ENCODE assay signal across 1 cellular context in the genomic region with DNA sequence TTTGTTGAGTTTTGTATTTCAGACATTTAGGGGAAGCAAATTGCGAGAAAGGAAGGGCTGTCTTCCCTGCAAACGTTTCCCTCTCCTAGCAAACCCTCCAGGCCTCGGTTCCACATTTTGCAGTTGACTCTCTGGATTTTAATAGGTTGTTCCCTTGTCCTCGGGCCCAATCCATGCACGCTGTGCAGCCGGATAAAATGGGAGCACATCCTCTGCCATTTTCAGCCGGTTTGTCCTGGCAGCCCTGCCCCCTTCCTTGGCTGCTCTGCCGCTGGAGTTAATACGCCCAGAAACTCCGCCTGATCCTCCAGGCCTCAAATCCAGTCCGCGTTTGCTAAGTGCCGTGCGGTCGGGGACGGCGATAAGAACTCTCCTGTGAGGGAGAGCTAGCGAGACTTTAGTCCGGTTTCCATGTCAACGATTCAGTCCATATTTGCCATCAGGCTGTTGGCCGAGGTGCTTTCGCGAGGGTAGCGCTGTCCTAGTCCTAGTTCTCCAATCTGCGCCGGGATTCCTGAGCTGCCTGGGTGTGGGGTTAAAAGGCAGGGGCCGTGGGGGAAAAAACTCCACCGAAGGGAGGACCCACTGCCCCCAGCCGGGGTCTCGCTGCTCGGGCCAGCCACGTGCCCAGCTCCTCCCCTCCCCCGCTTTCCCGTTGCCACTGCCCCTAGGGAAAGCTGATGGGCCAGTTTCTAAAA.
A peak's percentile ranks its signal among the peaks of the same experiment; 100 is the strongest.
TF ChIP-seq lines count a peak whose summit lies in the region.

No MANE protein-coding gene starts in this region.

TF ChIP-seq in HepG2, 621 proteins besides CTCF, POLR2A, EP300 and RAD21 (continued from another document and continues in another):
- TF ChIP-seq, protein P1, sequence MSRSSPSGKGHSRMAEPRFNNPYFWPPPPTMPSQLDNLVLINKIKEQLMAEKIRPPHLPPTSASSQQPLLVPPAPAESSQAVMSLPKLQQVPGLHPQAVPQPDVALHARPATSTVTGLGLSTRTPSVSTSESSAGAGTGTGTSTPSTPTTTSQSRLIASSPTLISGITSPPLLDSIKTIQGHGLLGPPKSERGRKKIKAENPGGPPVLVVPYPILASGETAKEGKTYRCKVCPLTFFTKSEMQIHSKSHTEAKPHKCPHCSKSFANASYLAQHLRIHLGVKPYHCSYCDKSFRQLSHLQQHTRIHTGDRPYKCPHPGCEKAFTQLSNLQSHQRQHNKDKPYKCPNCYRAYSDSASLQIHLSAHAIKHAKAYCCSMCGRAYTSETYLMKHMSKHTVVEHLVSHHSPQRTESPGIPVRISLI (CRISPR knock-in tag; IDR thresholded peaks at IDR 0.05; ENCODE audit: borderline replicate concordance), result peak; percentile 61; the same call in 1 of the 2 replicates
- TF ChIP-seq, protein P2, sequence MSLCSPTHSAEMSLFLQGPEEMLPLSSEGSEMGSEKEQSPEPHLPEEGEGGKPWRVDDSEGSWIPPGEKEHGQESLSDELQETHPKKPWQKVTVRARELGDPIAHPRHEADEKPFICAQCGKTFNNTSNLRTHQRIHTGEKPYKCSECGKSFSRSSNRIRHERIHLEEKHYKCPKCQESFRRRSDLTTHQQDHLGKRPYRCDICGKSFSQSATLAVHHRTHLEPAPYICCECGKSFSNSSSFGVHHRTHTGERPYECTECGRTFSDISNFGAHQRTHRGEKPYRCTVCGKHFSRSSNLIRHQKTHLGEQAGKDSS (CRISPR knock-in tag; IDR thresholded peaks at IDR 0.05; ENCODE audit: borderline replicate concordance, low read depth), result peak; percentile 33; the same call in 1 of the 2 replicates
- TF ChIP-seq SOX6 (IDR thresholded peaks at IDR 0.05) (no peak), SOX6 (CRISPR knock-in tag; IDR thresholded peaks at IDR 0.05) (no peak; the same call in 1 of the 2 replicates), ZNF205 (CRISPR knock-in tag; IDR thresholded peaks at IDR 0.05) (peak; percentile 51; the same call in 1 of the 2 replicates), ZMYM3 (CRISPR knock-in tag; IDR thresholded peaks at IDR 0.05) (peak; percentile 92), SPEN (CRISPR knock-in tag; IDR thresholded peaks at IDR 0.05; ENCODE audit: low read depth) (peak; percentile 51), NR2F2 (IDR thresholded peaks at IDR 0.05; ENCODE audit: borderline replicate concordance, low read depth) (peak; percentile 57; the same call in 1 of the 2 replicates), KLF6 (CRISPR knock-in tag; IDR thresholded peaks at IDR 0.05) (no peak), IRF2 (CRISPR knock-in tag; IDR thresholded peaks at IDR 0.05) (peak; percentile 68; the same call in 1 of the 2 replicates), THAP11 (CRISPR knock-in tag; IDR thresholded peaks at IDR 0.05) (peak; percentile 66), SIX4 (CRISPR knock-in tag; IDR thresholded peaks at IDR 0.05) (0 out of 2 replicates have a peak, but pooled peaks have one; percentile 71), ZNF766 (CRISPR knock-in tag; IDR thresholded peaks at IDR 0.05; ENCODE audit: borderline replicate concordance) (0 out of 2 replicates have a peak, but pooled peaks have one; percentile 48), CHD2 (IDR thresholded peaks at IDR 0.05; ENCODE audit: low read depth, low read length) (peak; percentile 77), ZBTB38 (CRISPR knock-in tag; IDR thresholded peaks at IDR 0.05) (peak; percentile 29; the same call in 1 of the 2 replicates), TOPORS (CRISPR knock-in tag; IDR thresholded peaks at IDR 0.05) (peak; percentile 30; the same call in 1 of the 2 replicates), GABPB1 (CRISPR knock-in tag; IDR thresholded peaks at IDR 0.05) (no peak; the same call in 1 of the 2 replicates), ZSCAN21 (CRISPR knock-in tag; IDR thresholded peaks at IDR 0.05; ENCODE audit: borderline replicate concordance) (no peak; the same call in 1 of the 2 replicates), POLR2AphosphoS2 (IDR thresholded peaks at IDR 0.05; ENCODE audit: low read depth, low read length) (no peak), NFE2 (CRISPR knock-in tag; IDR thresholded peaks at IDR 0.05) (no peak), ZSCAN22 (CRISPR knock-in tag; IDR thresholded peaks at IDR 0.05) (no peak), ZFP41 (CRISPR knock-in tag; IDR thresholded peaks at IDR 0.05; ENCODE audit: borderline replicate concordance) (no peak), DR1 (CRISPR knock-in tag; IDR thresholded peaks at IDR 0.05) (peak; percentile 46; the same call in 1 of the 2 replicates), MED13 (CRISPR knock-in tag; IDR thresholded peaks at IDR 0.05) (peak; percentile 56; the same call in 1 of the 2 replicates), ZNF556 (CRISPR knock-in tag; IDR thresholded peaks at IDR 0.05; ENCODE audit: borderline replicate concordance) (no peak), CEBPB (IDR thresholded peaks at IDR 0.05; ENCODE audit: borderline replicate concordance, low read depth, low read length) (no peak), FOXP1 (IDR thresholded peaks at IDR 0.05) (no peak), FOXP1 (CRISPR knock-in tag; IDR thresholded peaks at IDR 0.05) (peak; percentile 41; the same call in 1 of the 2 replicates), KLF13 (CRISPR knock-in tag; IDR thresholded peaks at IDR 0.05) (no peak), ZNF230 (CRISPR knock-in tag; IDR thresholded peaks at IDR 0.05) (no peak; the same call in 1 of the 2 replicates), ARNTL (CRISPR knock-in tag; IDR thresholded peaks at IDR 0.05) (0 out of 2 replicates have a peak, but pooled peaks have one; percentile 33), AHR (CRISPR knock-in tag; IDR thresholded peaks at IDR 0.05) (peak; percentile 23; the same call in 1 of the 2 replicates), ZFP36L1 (CRISPR knock-in tag; IDR thresholded peaks at IDR 0.05) (no peak), SP5 (CRISPR knock-in tag; IDR thresholded peaks at IDR 0.05; ENCODE audit: borderline replicate concordance, low read depth) (peak; percentile 69), REPIN1 (CRISPR knock-in tag; IDR thresholded peaks at IDR 0.05; ENCODE audit: borderline replicate concordance, low read depth) (peak; percentile 84), REL (CRISPR knock-in tag; conservative IDR thresholded peaks at IDR 0.05) (no peak)
- TF ChIP-seq, protein P3, sequence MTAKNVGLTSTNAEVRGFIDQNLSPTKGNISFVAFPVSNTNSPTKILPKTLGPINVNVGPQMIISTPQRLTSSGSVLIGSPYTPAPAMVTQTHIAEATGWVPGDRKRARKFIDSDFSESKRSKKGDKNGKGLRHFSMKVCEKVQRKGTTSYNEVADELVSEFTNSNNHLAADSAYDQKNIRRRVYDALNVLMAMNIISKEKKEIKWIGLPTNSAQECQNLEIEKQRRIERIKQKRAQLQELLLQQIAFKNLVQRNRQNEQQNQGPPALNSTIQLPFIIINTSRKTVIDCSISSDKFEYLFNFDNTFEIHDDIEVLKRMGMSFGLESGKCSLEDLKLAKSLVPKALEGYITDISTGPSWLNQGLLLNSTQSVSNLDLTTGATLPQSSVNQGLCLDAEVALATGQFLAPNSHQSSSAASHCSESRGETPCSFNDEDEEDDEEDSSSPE (CRISPR knock-in tag; IDR thresholded peaks at IDR 0.05), result peak; percentile 47; the same call in 1 of the 2 replicates
- TF ChIP-seq, protein P4, sequence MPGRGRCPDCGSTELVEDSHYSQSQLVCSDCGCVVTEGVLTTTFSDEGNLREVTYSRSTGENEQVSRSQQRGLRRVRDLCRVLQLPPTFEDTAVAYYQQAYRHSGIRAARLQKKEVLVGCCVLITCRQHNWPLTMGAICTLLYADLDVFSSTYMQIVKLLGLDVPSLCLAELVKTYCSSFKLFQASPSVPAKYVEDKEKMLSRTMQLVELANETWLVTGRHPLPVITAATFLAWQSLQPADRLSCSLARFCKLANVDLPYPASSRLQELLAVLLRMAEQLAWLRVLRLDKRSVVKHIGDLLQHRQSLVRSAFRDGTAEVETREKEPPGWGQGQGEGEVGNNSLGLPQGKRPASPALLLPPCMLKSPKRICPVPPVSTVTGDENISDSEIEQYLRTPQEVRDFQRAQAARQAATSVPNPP (CRISPR knock-in tag; IDR thresholded peaks at IDR 0.05), result no peak
- TF ChIP-seq, protein P5, sequence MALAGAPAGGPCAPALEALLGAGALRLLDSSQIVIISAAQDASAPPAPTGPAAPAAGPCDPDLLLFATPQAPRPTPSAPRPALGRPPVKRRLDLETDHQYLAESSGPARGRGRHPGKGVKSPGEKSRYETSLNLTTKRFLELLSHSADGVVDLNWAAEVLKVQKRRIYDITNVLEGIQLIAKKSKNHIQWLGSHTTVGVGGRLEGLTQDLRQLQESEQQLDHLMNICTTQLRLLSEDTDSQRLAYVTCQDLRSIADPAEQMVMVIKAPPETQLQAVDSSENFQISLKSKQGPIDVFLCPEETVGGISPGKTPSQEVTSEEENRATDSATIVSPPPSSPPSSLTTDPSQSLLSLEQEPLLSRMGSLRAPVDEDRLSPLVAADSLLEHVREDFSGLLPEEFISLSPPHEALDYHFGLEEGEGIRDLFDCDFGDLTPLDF (CRISPR knock-in tag; IDR thresholded peaks at IDR 0.05), result peak; percentile 57; the same call in 1 of the 2 replicates
- TF ChIP-seq, protein P6, sequence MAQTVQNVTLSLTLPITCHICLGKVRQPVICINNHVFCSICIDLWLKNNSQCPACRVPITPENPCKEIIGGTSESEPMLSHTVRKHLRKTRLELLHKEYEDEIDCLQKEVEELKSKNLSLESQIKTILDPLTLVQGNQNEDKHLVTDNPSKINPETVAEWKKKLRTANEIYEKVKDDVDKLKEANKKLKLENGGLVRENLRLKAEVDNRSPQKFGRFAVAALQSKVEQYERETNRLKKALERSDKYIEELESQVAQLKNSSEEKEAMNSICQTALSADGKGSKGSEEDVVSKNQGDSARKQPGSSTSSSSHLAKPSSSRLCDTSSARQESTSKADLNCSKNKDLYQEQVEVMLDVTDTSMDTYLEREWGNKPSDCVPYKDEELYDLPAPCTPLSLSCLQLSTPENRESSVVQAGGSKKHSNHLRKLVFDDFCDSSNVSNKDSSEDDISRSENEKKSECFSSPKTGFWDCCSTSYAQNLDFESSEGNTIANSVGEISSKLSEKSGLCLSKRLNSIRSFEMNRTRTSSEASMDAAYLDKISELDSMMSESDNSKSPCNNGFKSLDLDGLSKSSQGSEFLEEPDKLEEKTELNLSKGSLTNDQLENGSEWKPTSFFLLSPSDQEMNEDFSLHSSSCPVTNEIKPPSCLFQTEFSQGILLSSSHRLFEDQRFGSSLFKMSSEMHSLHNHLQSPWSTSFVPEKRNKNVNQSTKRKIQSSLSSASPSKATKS (CRISPR knock-in tag; IDR thresholded peaks at IDR 0.05), result no peak
- TF ChIP-seq, protein P7, sequence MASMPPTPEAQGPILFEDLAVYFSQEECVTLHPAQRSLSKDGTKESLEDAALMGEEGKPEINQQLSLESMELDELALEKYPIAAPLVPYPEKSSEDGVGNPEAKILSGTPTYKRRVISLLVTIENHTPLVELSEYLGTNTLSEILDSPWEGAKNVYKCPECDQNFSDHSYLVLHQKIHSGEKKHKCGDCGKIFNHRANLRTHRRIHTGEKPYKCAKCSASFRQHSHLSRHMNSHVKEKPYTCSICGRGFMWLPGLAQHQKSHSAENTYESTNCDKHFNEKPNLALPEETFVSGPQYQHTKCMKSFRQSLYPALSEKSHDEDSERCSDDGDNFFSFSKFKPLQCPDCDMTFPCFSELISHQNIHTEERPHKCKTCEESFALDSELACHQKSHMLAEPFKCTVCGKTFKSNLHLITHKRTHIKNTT (CRISPR knock-in tag; IDR thresholded peaks at IDR 0.05), result no peak
- TF ChIP-seq, protein P8, sequence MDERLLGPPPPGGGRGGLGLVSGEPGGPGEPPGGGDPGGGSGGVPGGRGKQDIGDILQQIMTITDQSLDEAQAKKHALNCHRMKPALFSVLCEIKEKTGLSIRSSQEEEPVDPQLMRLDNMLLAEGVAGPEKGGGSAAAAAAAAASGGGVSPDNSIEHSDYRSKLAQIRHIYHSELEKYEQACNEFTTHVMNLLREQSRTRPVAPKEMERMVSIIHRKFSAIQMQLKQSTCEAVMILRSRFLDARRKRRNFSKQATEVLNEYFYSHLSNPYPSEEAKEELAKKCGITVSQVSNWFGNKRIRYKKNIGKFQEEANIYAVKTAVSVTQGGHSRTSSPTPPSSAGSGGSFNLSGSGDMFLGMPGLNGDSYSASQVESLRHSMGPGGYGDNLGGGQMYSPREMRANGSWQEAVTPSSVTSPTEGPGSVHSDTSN (CRISPR knock-in tag; IDR thresholded peaks at IDR 0.05), result no peak
- TF ChIP-seq, protein P9, sequence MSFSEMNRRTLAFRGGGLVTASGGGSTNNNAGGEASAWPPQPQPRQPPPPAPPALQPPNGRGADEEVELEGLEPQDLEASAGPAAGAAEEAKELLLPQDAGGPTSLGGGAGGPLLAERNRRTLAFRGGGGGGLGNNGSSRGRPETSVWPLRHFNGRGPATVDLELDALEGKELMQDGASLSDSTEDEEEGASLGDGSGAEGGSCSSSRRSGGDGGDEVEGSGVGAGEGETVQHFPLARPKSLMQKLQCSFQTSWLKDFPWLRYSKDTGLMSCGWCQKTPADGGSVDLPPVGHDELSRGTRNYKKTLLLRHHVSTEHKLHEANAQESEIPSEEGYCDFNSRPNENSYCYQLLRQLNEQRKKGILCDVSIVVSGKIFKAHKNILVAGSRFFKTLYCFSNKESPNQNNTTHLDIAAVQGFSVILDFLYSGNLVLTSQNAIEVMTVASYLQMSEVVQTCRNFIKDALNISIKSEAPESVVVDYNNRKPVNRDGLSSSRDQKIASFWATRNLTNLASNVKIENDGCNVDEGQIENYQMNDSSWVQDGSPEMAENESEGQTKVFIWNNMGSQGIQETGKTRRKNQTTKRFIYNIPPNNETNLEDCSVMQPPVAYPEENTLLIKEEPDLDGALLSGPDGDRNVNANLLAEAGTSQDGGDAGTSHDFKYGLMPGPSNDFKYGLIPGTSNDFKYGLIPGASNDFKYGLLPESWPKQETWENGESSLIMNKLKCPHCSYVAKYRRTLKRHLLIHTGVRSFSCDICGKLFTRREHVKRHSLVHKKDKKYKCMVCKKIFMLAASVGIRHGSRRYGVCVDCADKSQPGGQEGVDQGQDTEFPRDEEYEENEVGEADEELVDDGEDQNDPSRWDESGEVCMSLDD (CRISPR knock-in tag; IDR thresholded peaks at IDR 0.05; ENCODE audit: borderline replicate concordance), result peak; percentile 59; the same call in 1 of the 2 replicates
- TF ChIP-seq, protein P10, sequence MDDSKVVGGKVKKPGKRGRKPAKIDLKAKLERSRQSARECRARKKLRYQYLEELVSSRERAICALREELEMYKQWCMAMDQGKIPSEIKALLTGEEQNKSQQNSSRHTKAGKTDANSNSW (CRISPR knock-in tag; IDR thresholded peaks at IDR 0.05; ENCODE audit: borderline replicate concordance), result no peak
- TF ChIP-seq, protein P11, sequence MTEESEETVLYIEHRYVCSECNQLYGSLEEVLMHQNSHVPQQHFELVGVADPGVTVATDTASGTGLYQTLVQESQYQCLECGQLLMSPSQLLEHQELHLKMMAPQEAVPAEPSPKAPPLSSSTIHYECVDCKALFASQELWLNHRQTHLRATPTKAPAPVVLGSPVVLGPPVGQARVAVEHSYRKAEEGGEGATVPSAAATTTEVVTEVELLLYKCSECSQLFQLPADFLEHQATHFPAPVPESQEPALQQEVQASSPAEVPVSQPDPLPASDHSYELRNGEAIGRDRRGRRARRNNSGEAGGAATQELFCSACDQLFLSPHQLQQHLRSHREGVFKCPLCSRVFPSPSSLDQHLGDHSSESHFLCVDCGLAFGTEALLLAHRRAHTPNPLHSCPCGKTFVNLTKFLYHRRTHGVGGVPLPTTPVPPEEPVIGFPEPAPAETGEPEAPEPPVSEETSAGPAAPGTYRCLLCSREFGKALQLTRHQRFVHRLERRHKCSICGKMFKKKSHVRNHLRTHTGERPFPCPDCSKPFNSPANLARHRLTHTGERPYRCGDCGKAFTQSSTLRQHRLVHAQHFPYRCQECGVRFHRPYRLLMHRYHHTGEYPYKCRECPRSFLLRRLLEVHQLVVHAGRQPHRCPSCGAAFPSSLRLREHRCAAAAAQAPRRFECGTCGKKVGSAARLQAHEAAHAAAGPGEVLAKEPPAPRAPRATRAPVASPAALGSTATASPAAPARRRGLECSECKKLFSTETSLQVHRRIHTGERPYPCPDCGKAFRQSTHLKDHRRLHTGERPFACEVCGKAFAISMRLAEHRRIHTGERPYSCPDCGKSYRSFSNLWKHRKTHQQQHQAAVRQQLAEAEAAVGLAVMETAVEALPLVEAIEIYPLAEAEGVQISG (CRISPR knock-in tag; IDR thresholded peaks at IDR 0.05), result peak; percentile 88
